Comparison of ENCODE assay signal across 7 cellular contexts in the genomic region with DNA sequence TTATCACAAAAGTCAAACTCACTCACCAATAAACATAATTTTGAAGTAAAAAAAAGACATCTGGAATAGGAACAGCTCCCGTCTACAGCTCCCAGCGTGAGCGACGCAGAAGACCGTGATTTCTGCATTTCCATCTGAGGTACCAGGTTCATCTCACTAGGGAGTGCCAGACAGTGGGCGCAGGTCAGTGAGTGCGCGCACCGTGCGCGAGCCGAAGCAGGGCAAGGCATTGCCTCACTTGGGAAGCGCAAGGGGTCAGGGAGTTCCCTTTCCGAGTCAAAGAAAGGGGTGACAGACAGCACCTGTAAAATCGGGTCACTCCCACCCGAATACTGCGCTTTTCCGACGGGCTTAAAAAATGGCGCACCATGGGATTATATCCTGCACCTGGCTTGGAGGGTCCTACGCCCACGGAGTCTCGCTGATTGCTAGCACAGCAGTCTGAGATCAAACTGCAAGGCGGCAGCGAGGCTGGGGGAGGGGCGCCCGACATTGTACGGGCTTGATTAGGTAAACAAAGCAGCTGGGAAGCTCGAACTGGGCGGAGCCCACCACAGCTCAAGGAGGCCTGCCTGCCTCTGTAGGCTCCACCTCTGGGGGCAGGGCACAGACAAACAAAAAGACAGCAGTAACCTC.
DNase-seq lines count a peak whose midpoint lies in the region; ATAC-seq and TF ChIP-seq lines count a peak whose summit lies in the region.
"Not testable (repeated sequence)": the region's sequence is repeated elsewhere in the genome, so short reads cannot be mapped to it uniquely, and the experiment has no call there.

No MANE protein-coding gene starts in this region.

- H4K20me1 ChIP-seq in GM23338 (replicated peaks; ENCODE audit: insufficient read depth): not testable (repeated sequence)

- peaks cover 17% of the 10 kb centered on the region; the same call in 2 of the 3 replicates for H3K36me3 Mint-ChIP-seq in GM23338 (ENCODE audit: low read depth)
- H3K36me3 Mint-ChIP-seq in brain: not testable (repeated sequence)

- not testable (repeated sequence) for H3K23ac ChIP-seq in neuronal stem cell (ENCODE audit: low read depth, low read length, poor library complexity)

- not testable (repeated sequence) for H3K27me3 ChIP-seq in GM23338 (ENCODE audit: insufficient read depth); left ventricle myocardium inferior (ENCODE audit: low read depth); neuronal stem cell (ENCODE audit: control insufficient read depth in 3 of 3, insufficient read depth in 3 of 3, low read depth in 1 of 3, low read length in 3 of 3)

- H3K9ac ChIP-seq in neuronal stem cell (ENCODE audit: low read depth, low read length, poor library complexity): not testable (repeated sequence)

- DNase-seq in GM23338 (ENCODE audit: low spot score): peak; percentile 54
- DNase-seq in NCI-H1417 (lab: John Stamatoyannopoulos, UW): peak in 2 of 3 experiments; percentile 77 to 86
- DNase-seq in NCI-H82 (lab: John Stamatoyannopoulos, UW): peak; percentile 79
- DNase-seq in left ventricle myocardium inferior: not testable (repeated sequence)
- peak; percentile 65 for DNase-seq in islet precursor cell
- DNase-seq in neuronal stem cell (ENCODE audit: low spot score): peak; percentile 23

- not testable (repeated sequence) for H3K14ac ChIP-seq in neuronal stem cell (ENCODE audit: low read length)

- not testable (repeated sequence) for H2BK120ac ChIP-seq in neuronal stem cell (ENCODE audit: low read depth, low read length)

- H3K9me2 ChIP-seq in GM23338 (ENCODE audit: insufficient read depth): not testable (repeated sequence)

- TF ChIP-seq CTCF in GM23338 (conservative IDR thresholded peaks at IDR 0.05; ENCODE audit: low read depth in 2 of 2); brain (conservative IDR thresholded peaks at IDR 0.05); left ventricle myocardium inferior (IDR thresholded peaks at IDR 0.05; ENCODE audit: borderline replicate concordance): not testable (repeated sequence)

- not testable (repeated sequence) for H3K36me3 ChIP-seq in GM23338 (ENCODE audit: insufficient read depth); left ventricle myocardium inferior; neuronal stem cell (replicated peaks in 1 of 2; ENCODE audit: control insufficient read depth in 2 of 2, insufficient read depth in 2 of 2, low read length in 2 of 2)

- H2BK5ac ChIP-seq in neuronal stem cell (ENCODE audit: low read length): not testable (repeated sequence)

- intact Hi-C loops in left ventricle myocardium inferior (cut with micrococcal nuclease): not testable (repeated sequence)

- H3K4ac ChIP-seq in neuronal stem cell (ENCODE audit: low read length): not testable (repeated sequence)

- WGBS in neuronal stem cell (ENCODE audit: extremely low coverage in 2 of 2, insufficient read length in 2 of 2, insufficient replicate concordance in 1 of 2), 2 donors: no CpG with 5 or more reads among the region's 30 CpGs

- not testable (repeated sequence) for H3K27me3 Mint-ChIP-seq in GM23338 (ENCODE audit: insufficient read depth, low read depth, poor library complexity); brain

- H3K4me3 Mint-ChIP-seq in GM23338 (peak overlapping the region; percentile 63; the same call in 2 of the 3 replicates), brain (peak overlapping the region; percentile 77 to 89 (median 82))

- H3K18ac ChIP-seq in neuronal stem cell (ENCODE audit: low read length): not testable (repeated sequence)

- H3K27ac Mint-ChIP-seq in GM23338: not testable (repeated sequence)
- H3K27ac Mint-ChIP-seq in brain: peak overlapping the region in 2 of 5 experiments; percentile 33 to 83

- H3K4me2 ChIP-seq in GM23338: peak overlapping the region; percentile 57
- peak overlapping the region; percentile 11 for H3K4me2 ChIP-seq in neuronal stem cell (ENCODE audit: insufficient read depth, low read length, poor library complexity, severe bottlenecking)

- not testable (repeated sequence) for H2BK15ac ChIP-seq in neuronal stem cell (ENCODE audit: low read length)

- H3K4me3 ChIP-seq in GM23338: peak overlapping the region; percentile 46
- peak overlapping the region; percentile 29 for H3K4me3 ChIP-seq in left ventricle myocardium inferior
- peak overlapping the region in 1 of 2 donors; percentile 75 for H3K4me3 ChIP-seq in neuronal stem cell (ENCODE audit: low read length in 2 of 2)

- H3F3A ChIP-seq in GM23338 (replicated peaks; ENCODE audit: low read depth): not testable (repeated sequence)

- not testable (repeated sequence) for H2AK5ac ChIP-seq in neuronal stem cell (ENCODE audit: low read depth, low read length)

- H3K9me3 ChIP-seq in left ventricle myocardium inferior (replicated peaks); neuronal stem cell (replicated peaks in 1 of 2; ENCODE audit: control insufficient read depth in 2 of 2, insufficient read depth in 1 of 2, low read depth in 1 of 2, low read length in 2 of 2): not testable (repeated sequence)

- H3K4me1 ChIP-seq in GM23338 (ENCODE audit: insufficient read depth); left ventricle myocardium inferior; neuronal stem cell (ENCODE audit: control insufficient read depth in 2 of 2, insufficient read depth in 1 of 2, low read depth in 1 of 2, low read length in 2 of 2): not testable (repeated sequence)

- H4K91ac ChIP-seq in neuronal stem cell (ENCODE audit: low read depth, low read length, poor library complexity): not testable (repeated sequence)

- not testable (repeated sequence) for H3K79me2 ChIP-seq in GM23338 (replicated peaks; ENCODE audit: insufficient read depth)

- H3K27ac ChIP-seq in GM23338 (ENCODE audit: low read depth); left ventricle myocardium inferior (replicated peaks); neuronal stem cell (replicated peaks; ENCODE audit: low read length): not testable (repeated sequence)

- not testable (repeated sequence) for H3K4me1 Mint-ChIP-seq in GM23338, brain

- H2AFZ ChIP-seq in GM23338: peak overlapping the region; percentile 44
- H2AFZ ChIP-seq in neuronal stem cell (ENCODE audit: low read length): not testable (repeated sequence)

- not testable (repeated sequence) for H2BK12ac ChIP-seq in neuronal stem cell (ENCODE audit: low read length)

- H3K9me3 Mint-ChIP-seq in GM23338 (peaks cover 30% of the 10 kb centered on the region), brain (peaks cover 6 to 19% (median 17%) of the 10 kb centered on the region in 5 experiments)

- H3K79me1 ChIP-seq in neuronal stem cell (ENCODE audit: low read depth, low read length): not testable (repeated sequence)

- ATAC-seq in GM23338: not testable (repeated sequence)

- H4K8ac ChIP-seq in neuronal stem cell (ENCODE audit: low read depth, low read length): not testable (repeated sequence)
